In genomic region chr11:102346456-102346747, GRCh38 we compare ENCODE assay signal across 8 cellular contexts. TPM values are rescaled to one million over a fixed set of nuclear protein-coding genes. Genes with fewer than 3 reads are reported as not detected.
DNase-seq lines count a peak whose midpoint lies in the region; ATAC-seq and TF ChIP-seq lines count a peak whose summit lies in the region.

No MANE protein-coding gene starts in this region.

- no peaks in the 10 kb centered on the region for H3K27me3 ChIP-seq in BJ (ENCODE audit: control insufficient read depth, insufficient read depth, low read length)
- no peaks in the 10 kb centered on the region for H3K27me3 ChIP-seq in MM.1S (replicated peaks; ENCODE audit: insufficient read depth, low read length)
- no peaks in the 10 kb centered on the region for H3K27me3 ChIP-seq in effector memory CD4-positive, alpha-beta T cell (replicated peaks; ENCODE audit: control insufficient read depth, insufficient read depth, low read length, poor library complexity, severe bottlenecking)

- H3K4me1 ChIP-seq in MM.1S (ENCODE audit: low read length), result peaks cover 15% of the 10 kb centered on the region; the same call in 1 of the 2 replicates
- H3K4me1 ChIP-seq in effector memory CD4-positive, alpha-beta T cell (ENCODE audit: control insufficient read depth, insufficient read depth, low read length, poor library complexity, severe bottlenecking), result peaks cover 11% of the 10 kb centered on the region

- H3K4me3 Mint-ChIP-seq in natural killer cell treated with Interleukin-12 subunit alpha and Interleukin-12 subunit beta and Interleukin-15 and Interleukin-18, amount 100 ng/mL, for 72 hours, result peak overlapping the region; percentile 90

- POLR2A ChIA-PET in BJ (lab: Charles Lee), result no interaction called here

- H3K36me3 Mint-ChIP-seq in natural killer cell treated with Interleukin-12 subunit alpha and Interleukin-12 subunit beta and Interleukin-15 and Interleukin-18, amount 100 ng/mL, for 72 hours, result peaks cover 13% of the 10 kb centered on the region

- H3K27ac ChIP-seq in MM.1S (ENCODE audit: low read length), result peak overlapping the region; percentile 94
- H3K27ac ChIP-seq in effector memory CD4-positive, alpha-beta T cell (ENCODE audit: insufficient read depth, low read length, poor library complexity, severe bottlenecking), result peak overlapping the region; percentile 92

- H3K4me1 Mint-ChIP-seq in natural killer cell treated with Interleukin-12 subunit alpha and Interleukin-12 subunit beta and Interleukin-15 and Interleukin-18, amount 100 ng/mL, for 72 hours (ENCODE audit: low read depth in 2 of 2), result peaks cover 33 to 34% of the 10 kb centered on the region in 2 donors

- no peaks in the 10 kb centered on the region for H4K20me1 ChIP-seq in MM.1S (ENCODE audit: insufficient read depth, low read length)

- H3K9me3 ChIP-seq in MM.1S (replicated peaks; ENCODE audit: insufficient read depth, low read length), result no peaks in the 10 kb centered on the region
- H3K9me3 ChIP-seq in effector memory CD4-positive, alpha-beta T cell (ENCODE audit: control insufficient read depth, low read length), result no peaks in the 10 kb centered on the region

- ATAC-seq in natural killer cell treated with Interleukin-12 subunit alpha and Interleukin-12 subunit beta and Interleukin-15 and Interleukin-18, amount 100 ng/mL, for 72 hours, result no peak
- ATAC-seq in HG03457 (IDR thresholded peaks at IDR 0.05; ENCODE audit: unreplicated experiment) (no peak), HG02571 (IDR thresholded peaks at IDR 0.05; ENCODE audit: unreplicated experiment) (no peak)

- peaks cover 17% of the 10 kb centered on the region for H3F3A ChIP-seq in MM.1S (ENCODE audit: insufficient read depth, low read length)

- H2AFZ ChIP-seq in MM.1S (ENCODE audit: low read length), result peak overlapping the region; percentile 97

- H3K79me2 ChIP-seq in MM.1S (ENCODE audit: low read length), result peaks cover 39% of the 10 kb centered on the region

- peak overlapping the region; percentile 88 to 99 for H3K27ac Mint-ChIP-seq in natural killer cell treated with Interleukin-12 subunit alpha and Interleukin-12 subunit beta and Interleukin-15 and Interleukin-18, amount 100 ng/mL, for 72 hours

- CTCF ChIA-PET in BJ (lab: Yijun Ruan, JAX), result interaction anchor here (1.0 to 1.6 kb wide), 2 partner anchors 120 to 150 kb away, joined by 3 read pairs; no protein-coding TSS in a partner anchor

- peak overlapping the region; percentile 52 for H3K4me2 ChIP-seq in MM.1S (ENCODE audit: low read depth, low read length)

- TF ChIP-seq CTCF in BJ (IDR thresholded peaks at IDR 0.05; ENCODE audit: insufficient read depth, low read depth, low read length) (no peak), MM.1S (IDR thresholded peaks at IDR 0.05; ENCODE audit: low read length) (no peak)

- H3K9me2 ChIP-seq in MM.1S (replicated peaks; ENCODE audit: insufficient read depth, low read length), result no peaks in the 10 kb centered on the region

- peak overlapping the region; percentile 49 for H3K4me3 ChIP-seq in BJ (ENCODE audit: low read depth, low read length)
- peak overlapping the region; percentile 88 for H3K4me3 ChIP-seq in MM.1S (ENCODE audit: low read length)
- peak overlapping the region; percentile 74 for H3K4me3 ChIP-seq in effector memory CD4-positive, alpha-beta T cell (ENCODE audit: insufficient read depth, low read depth, low read length, poor library complexity, severe bottlenecking)

- no peaks in the 10 kb centered on the region for H3K27me3 Mint-ChIP-seq in natural killer cell treated with Interleukin-12 subunit alpha and Interleukin-12 subunit beta and Interleukin-15 and Interleukin-18, amount 100 ng/mL, for 72 hours

- DNase-seq in BJ (ENCODE audit: low read depth) (no peak), MM.1S (peak; percentile 14), posterior cingulate gyrus (no peak), NCI-H1092 (lab: John Stamatoyannopoulos, UW) (no peak)
- no peak for DNase-seq in effector memory CD4-positive, alpha-beta T cell
- DNase-seq in natural killer cell treated with Interleukin-12 subunit alpha and Interleukin-12 subunit beta and Interleukin-15 and Interleukin-18, amount 100 ng/mL, for 72 hours (ENCODE audit: low spot score), result no peak

- H3K36me3 ChIP-seq in BJ (ENCODE audit: control insufficient read depth, insufficient read depth, low read length), result no peaks in the 10 kb centered on the region
- H3K36me3 ChIP-seq in MM.1S (replicated peaks; ENCODE audit: insufficient read depth, low read length), result no peaks in the 10 kb centered on the region; the same call in 1 of the 2 replicates
- no peaks in the 10 kb centered on the region for H3K36me3 ChIP-seq in effector memory CD4-positive, alpha-beta T cell (ENCODE audit: control insufficient read depth, insufficient read depth, low read length)

- peak overlapping the region; percentile 91 for H3K9ac ChIP-seq in MM.1S (ENCODE audit: low read length)

- H3K9me3 Mint-ChIP-seq in natural killer cell treated with Interleukin-12 subunit alpha and Interleukin-12 subunit beta and Interleukin-15 and Interleukin-18, amount 100 ng/mL, for 72 hours, result no peaks in the 10 kb centered on the region

- intact Hi-C loops in posterior cingulate gyrus (cut with DNase I), result loop anchor here (5.0 kb wide), 2 partner anchors 54 to 106 kb away; partner anchors contain the start of gene TMEM123

RNA-seq across cellular contexts. Expression of gene BIRC2, which starts 0.6 kb away (rescaled TPM):
- 34.5 and 64.1 TPM in 2 replicates for polyA plus RNA-seq in BJ (2011; rRNA removed)
- 35.3 and 41.8 TPM in 2 replicates for polyA minus RNA-seq in BJ (2011; rRNA and poly(A)+ RNA removed)
- 10 to 100 TPM; 41.4 to 47.0 TPM for total RNA-seq in natural killer cell treated with Interleukin-12 subunit alpha and Interleukin-12 subunit beta and Interleukin-15 and Interleukin-18, amount 100 ng/mL, for 72 hours

RNA-seq across cellular contexts. Expression of gene BIRC3, which starts 29.1 kb away (rescaled TPM):
- polyA plus RNA-seq in BJ (2011; rRNA removed), result 0.48 and 0.97 TPM in 2 replicates
- 0.19 and 0.36 TPM in 2 replicates for polyA minus RNA-seq in BJ (2011; rRNA and poly(A)+ RNA removed)
- 10 to 100 TPM; 62.3 to 75.6 TPM for total RNA-seq in natural killer cell treated with Interleukin-12 subunit alpha and Interleukin-12 subunit beta and Interleukin-15 and Interleukin-18, amount 100 ng/mL, for 72 hours
